ENCODE assay signal across 8 cellular contexts in the genomic region with DNA sequence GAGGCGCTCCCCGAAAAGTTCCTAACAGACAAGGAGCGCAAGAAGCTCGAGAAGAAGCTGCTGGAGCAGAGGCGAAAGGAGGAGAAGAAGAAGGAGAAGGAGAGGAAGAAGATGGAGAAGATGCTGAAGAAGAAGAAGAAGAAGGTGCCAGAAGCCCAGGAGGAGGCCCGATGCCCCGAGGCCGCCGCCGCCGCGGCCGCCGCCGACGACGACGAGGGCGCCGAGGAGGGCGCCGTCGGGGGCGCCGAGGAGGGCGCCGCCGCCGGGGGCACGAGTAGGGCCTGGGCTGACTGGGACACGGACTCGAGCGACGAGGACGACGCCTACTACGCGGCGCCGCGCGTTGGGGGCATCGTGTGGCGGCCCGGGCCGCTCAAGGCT. TPM values are rescaled to one million over a fixed set of nuclear protein-coding genes. Genes with fewer than 3 reads are reported as not detected.
A peak's percentile ranks its signal among the peaks of the same experiment; 100 is the strongest.
DNase-seq lines count a peak whose midpoint lies in the region; TF ChIP-seq lines count a peak whose summit lies in the region.

No MANE protein-coding gene starts in this region.

- DNase-seq in activated CD4-positive, alpha-beta T cell treated with anti-CD3 and anti-CD28 coated beads, Interleukin-2, amount 10 ng/mL, durations not matched to agents 24 days and 14 days: no peak
- DNase-seq in activated CD4-positive, alpha-beta T cell treated with anti-CD3 and anti-CD28 coated beads for 1 hour: no peak
- no peak for DNase-seq in tibial artery
- DNase-seq in NCI-H524 (lab: John Stamatoyannopoulos, UW): no peak
- DNase-seq in NCI-H69 (lab: John Stamatoyannopoulos, UW): no peak
- no peak for DNase-seq in cerebellar cortex (ENCODE audit: low spot score)

- peaks cover 33% of the 10 kb centered on the region for H3K4me1 Mint-ChIP-seq in activated CD4-positive, alpha-beta T cell treated with anti-CD3 and anti-CD28 coated beads, Interleukin-2, amount 10 ng/mL, durations not matched to agents 24 days and 14 days

- peak overlapping the region; percentile 94 for H3K4me3 Mint-ChIP-seq in activated CD4-positive, alpha-beta T cell treated with anti-CD3 and anti-CD28 coated beads, Interleukin-2, amount 10 ng/mL, durations not matched to agents 24 days and 14 days

- intact Hi-C loops in activated CD4-positive, alpha-beta T cell treated with anti-CD3 and anti-CD28 coated beads, Interleukin-2, amount 10 ng/mL, durations not matched to agents 24 days and 14 days (cut with micrococcal nuclease): loop anchor here (5.0 kb wide), 2 partner anchors 272 to 583 kb away; partner anchors contain the start of genes RAB22A and ZNF831
- intact Hi-C loops in tibial artery (cut with DNase I; ENCODE audit: low total_unique reads): loop anchor here (5.0 kb wide), 1 partner anchor 142 kb away; the partner anchor contains the start of gene ATP5F1E

- H3K4me1 ChIP-seq in tibial artery: peaks cover 0 to 30% (median 20%) of the 10 kb centered on the region in 4 donors

- H3K36me3 ChIP-seq in tibial artery: no peaks in the 10 kb centered on the region

- H3K9me3 ChIP-seq in tibial artery: no peaks in the 10 kb centered on the region

- no peaks in the 10 kb centered on the region for H3K9me3 Mint-ChIP-seq in activated CD4-positive, alpha-beta T cell treated with anti-CD3 and anti-CD28 coated beads, Interleukin-2, amount 10 ng/mL, durations not matched to agents 24 days and 14 days

- peak overlapping the region; percentile 81 for H3K27ac ChIP-seq in adipose tissue (ENCODE audit: low read depth, low read length)
- H3K27ac ChIP-seq in layer of hippocampus (ENCODE audit: low read depth, low read length): peak overlapping the region; percentile 92
- peak overlapping the region; percentile 100 for H3K27ac ChIP-seq in tibial artery

- H3K27me3 ChIP-seq in layer of hippocampus (ENCODE audit: control insufficient read depth, insufficient read depth, low read length): no peaks in the 10 kb centered on the region
- H3K27me3 ChIP-seq in tibial artery: no peaks in the 10 kb centered on the region

- H3K27me3 Mint-ChIP-seq in activated CD4-positive, alpha-beta T cell treated with anti-CD3 and anti-CD28 coated beads, Interleukin-2, amount 10 ng/mL, durations not matched to agents 24 days and 14 days: no peaks in the 10 kb centered on the region

- no peak for TF ChIP-seq CTCF in tibial artery (IDR thresholded peaks at IDR 0.05)

- H3K4me3 ChIP-seq in tibial artery: peak overlapping the region; percentile 91 to 97

- peak overlapping the region; percentile 98 for H3K27ac Mint-ChIP-seq in activated CD4-positive, alpha-beta T cell treated with anti-CD3 and anti-CD28 coated beads, Interleukin-2, amount 10 ng/mL, durations not matched to agents 24 days and 14 days

- H3K36me3 Mint-ChIP-seq in activated CD4-positive, alpha-beta T cell treated with anti-CD3 and anti-CD28 coated beads, Interleukin-2, amount 10 ng/mL, durations not matched to agents 24 days and 14 days (ENCODE audit: low read depth): peaks cover 14% of the 10 kb centered on the region

- 19 to 25% (median 20%) methylated on average over 17 to 46 of the region's 46 CpGs for WGBS in adipose tissue, 3 donors

RNA-seq across cellular contexts. Expression of gene GNAS, which starts 37.5 kb away (rescaled TPM):
- 500 and 523 TPM in 2 replicates for total RNA-seq in activated CD4-positive, alpha-beta T cell treated with anti-CD3 and anti-CD28 coated beads, Interleukin-2, amount 10 ng/mL, durations not matched to agents 24 days and 14 days
- polyA plus RNA-seq in adipose tissue: 100 to 1,000 TPM; 496 to 977 (median 949) TPM

RNA-seq across cellular contexts. Expression of gene GNAS-AS1, which starts 39.4 kb away (rescaled TPM):
- total RNA-seq in activated CD4-positive, alpha-beta T cell treated with anti-CD3 and anti-CD28 coated beads, Interleukin-2, amount 10 ng/mL, durations not matched to agents 24 days and 14 days: 0.64 and 1.6 TPM in 2 replicates
- polyA plus RNA-seq in adipose tissue: under 1 TPM; 0.12 to 0.60 (median 0.34) TPM
